ENCODE assay signal across 8 cellular contexts in the genomic region with DNA sequence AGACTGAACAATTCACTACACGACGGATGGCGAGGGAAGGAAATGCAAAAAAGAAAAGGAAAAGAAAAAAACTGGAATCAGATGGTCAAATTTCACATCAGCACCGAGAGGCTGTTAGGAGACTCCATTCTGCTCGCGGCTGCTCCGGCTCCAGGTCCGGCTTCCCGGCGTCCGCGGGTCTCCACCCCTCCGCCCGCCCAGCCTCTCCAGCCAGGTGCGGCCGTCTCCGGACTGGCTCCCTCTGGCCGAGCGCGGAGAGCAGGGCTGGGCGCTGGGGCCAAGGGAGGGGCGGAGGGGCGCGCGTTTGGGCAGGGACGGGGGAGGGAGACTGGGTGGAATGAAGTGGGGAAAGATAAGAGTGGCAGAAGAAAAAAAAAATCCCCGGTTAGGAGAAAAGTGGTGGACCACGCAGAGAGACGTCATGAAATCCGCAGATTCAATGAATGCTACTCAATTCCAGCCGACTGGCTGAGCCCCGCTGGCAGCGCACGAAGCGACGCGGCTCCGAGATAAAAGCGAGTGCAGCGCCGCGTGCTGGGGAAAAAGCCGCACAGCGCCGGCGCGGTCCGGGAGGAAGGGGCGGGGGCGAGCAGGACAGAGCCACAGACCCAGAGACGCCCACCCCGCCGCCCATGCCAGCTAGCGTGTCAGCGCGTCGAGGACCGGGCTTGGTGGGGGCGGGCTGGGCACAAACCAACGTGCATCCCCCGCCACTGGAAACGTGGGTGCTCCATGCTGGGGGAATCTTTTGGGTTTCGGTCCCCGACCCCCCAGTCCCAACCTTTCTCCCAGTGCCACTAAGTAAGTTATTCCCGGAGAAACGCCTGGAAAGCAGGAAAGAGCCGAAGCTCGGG. TPM values are rescaled to one million over a fixed set of nuclear protein-coding genes. Genes with fewer than 3 reads are reported as not detected.
A peak's percentile ranks its signal among the peaks of the same experiment; 100 is the strongest.
DNase-seq lines count a peak whose midpoint lies in the region; ATAC-seq and TF ChIP-seq lines count a peak whose summit lies in the region.

A gene with protein sequence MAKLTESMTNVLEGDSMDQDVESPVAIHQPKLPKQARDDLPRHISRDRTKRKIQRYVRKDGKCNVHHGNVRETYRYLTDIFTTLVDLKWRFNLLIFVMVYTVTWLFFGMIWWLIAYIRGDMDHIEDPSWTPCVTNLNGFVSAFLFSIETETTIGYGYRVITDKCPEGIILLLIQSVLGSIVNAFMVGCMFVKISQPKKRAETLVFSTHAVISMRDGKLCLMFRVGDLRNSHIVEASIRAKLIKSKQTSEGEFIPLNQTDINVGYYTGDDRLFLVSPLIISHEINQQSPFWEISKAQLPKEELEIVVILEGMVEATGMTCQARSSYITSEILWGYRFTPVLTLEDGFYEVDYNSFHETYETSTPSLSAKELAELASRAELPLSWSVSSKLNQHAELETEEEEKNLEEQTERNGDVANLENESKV (minus strand): TSS at position 517 of the 854 bp plus-strand sequence. CDS start 75,775 bp downstream, outside the sequence.

- TF ChIP-seq EP300 in stomach (IDR thresholded peaks at IDR 0.05): no peak

- TF ChIP-seq POLR2A in stomach (IDR thresholded peaks at IDR 0.05): no peak

- ATAC-seq in HG03108 (IDR thresholded peaks at IDR 0.05; ENCODE audit: unreplicated experiment) (no peak), HG03025 (IDR thresholded peaks at IDR 0.05; ENCODE audit: low FRiP score, unreplicated experiment) (no peak)

- H3K36me3 ChIP-seq in iPS-18a (ENCODE audit: control insufficient read depth, low read depth, low read length): no peaks in the 10 kb centered on the region
- H3K36me3 ChIP-seq in stomach: no peaks in the 10 kb centered on the region

- WGBS in stomach, 5 donors: 2 to 4% (median 2%) methylated on average over 61 to 68 of the region's 68 CpGs

- intact Hi-C loops in stomach (cut with DNase I; ENCODE audit: low total_unique reads): no loop called here

- H3K9me3 ChIP-seq in iPS-18a (ENCODE audit: control insufficient read depth, low read depth, low read length): no peaks in the 10 kb centered on the region
- H3K9me3 ChIP-seq in stomach: no peaks in the 10 kb centered on the region

- H3K4me1 ChIP-seq in iPS-18a (ENCODE audit: control insufficient read depth, low read depth, low read length): peaks cover 12% of the 10 kb centered on the region
- H3K4me1 ChIP-seq in stomach: peaks cover 10 to 25% (median 17%) of the 10 kb centered on the region in 4 donors

- no peak within 1 kb of the TSS for H3K9ac ChIP-seq in iPS-18a (ENCODE audit: low read length)

- no peak within 1 kb of the TSS for H3K27ac ChIP-seq in iPS-18a (ENCODE audit: low read length)
- no peak within 1 kb of the TSS for H3K27ac ChIP-seq in stomach

- H3K4me3 ChIP-seq in astrocyte of the cerebellum (ENCODE audit: low read depth, low read length): peak within 1 kb of the TSS; percentile 40
- peak within 1 kb of the TSS; percentile 72 for H3K4me3 ChIP-seq in iPS-18a (ENCODE audit: low read length)
- H3K4me3 ChIP-seq in stomach: peak within 1 kb of the TSS; percentile 22 to 40 (median 28)

- DNase-seq in G401 (ENCODE audit: low spot score): peak; percentile 79
- DNase-seq in NCI-H146 treated with DMSO at 0.1 percent for 48 hours (lab: John Stamatoyannopoulos, UW; ENCODE audit: unreplicated experiment): peak; percentile 2
- peak; percentile 37 for DNase-seq in astrocyte of the cerebellum (ENCODE audit: low read depth)
- peak; percentile 35 for DNase-seq in stomach
- DNase-seq in epidermal melanocyte (ENCODE audit: insufficient read length, low spot score): no peak

- in situ Hi-C loops in G401 (cut with HindIII; ENCODE audit: low sequenced_read_pairs) (no loop called here), astrocyte of the cerebellum (cut with HindIII; ENCODE audit: low sequenced_read_pairs) (no loop called here)

- peaks cover 35% of the 10 kb centered on the region for H3K27me3 ChIP-seq in iPS-18a (ENCODE audit: control insufficient read depth, insufficient read depth, low read length)
- H3K27me3 ChIP-seq in stomach: peaks cover 3 to 90% (median 41%) of the 10 kb centered on the region in 3 donors

- peak; percentile 76 for TF ChIP-seq CTCF in astrocyte of the cerebellum (IDR thresholded peaks at IDR 0.05; ENCODE audit: low read depth, low read length, missing control alignments)
- peak in 4 of 7 experiments; percentile 13 to 31 (median 24) for TF ChIP-seq CTCF in stomach (IDR thresholded peaks at IDR 0.05)

RNA-seq across cellular contexts. Expression of the gene that starts here (rescaled TPM):
- total RNA-seq in G401 (2014; rRNA removed; shearing (Covaris generic)): not detected in 2 replicates
- 1 to 10 TPM in 1 of 5 donors, under 1 TPM in 2, not detected in 2; 0.29 to 1.3 (median 0.55) TPM for total RNA-seq in stomach
- under 1 TPM in 2 of 3 donors, not detected in 1; under 0.01 TPM for polyA plus RNA-seq in stomach

Comparison
In these comparisons a context has a peak if more than half of its experiments do, and no peak if none do; other contexts are left out.
1. Peak in DNase-seq in G401; RNA of the gene not detected or under 1 TPM.